In genomic region chr15:52383100-52383588, GRCh38 we compare ENCODE assay signal across 12 cellular contexts.
A peak's percentile ranks its signal among the peaks of the same experiment; 100 is the strongest.
DNase-seq lines count a peak whose midpoint lies in the region; ATAC-seq and TF ChIP-seq lines count a peak whose summit lies in the region.
"Had no signal": no experiment of that assay in that cellular context is flagged by ENCODE, and none has a peak within 500 bp of the region (broad histone marks: within the 10 kb centered on the region; RNA-seq: fewer than 3 reads in every experiment).

No MANE protein-coding gene starts in this region.

- H3K4me1 Mint-ChIP-seq in neural crest cell = no peaks in the 10 kb centered on the region
- no peaks in the 10 kb centered on the region for H3K4me1 Mint-ChIP-seq in GM23338

- H3F3A ChIP-seq in GM23338 (replicated peaks; ENCODE audit: low read depth) = no peaks in the 10 kb centered on the region

- H3K36me3 Mint-ChIP-seq in neural crest cell (ENCODE audit: low read depth) (peaks cover 10% of the 10 kb centered on the region), GM23338 (ENCODE audit: low read depth) (peaks cover 2% of the 10 kb centered on the region)

- H3K9me3 Mint-ChIP-seq in neural crest cell (no peaks in the 10 kb centered on the region), GM23338 (no peaks in the 10 kb centered on the region)

- no peak overlapping the region for H2AFZ ChIP-seq in GM23338
- H2AFZ ChIP-seq: PC-9 had no signal

- DNase-seq in neural crest cell (ENCODE audit: low read depth, low spot score) (no peak), mucosa of gallbladder (ENCODE audit: low spot score) (no peak), GM23338 (ENCODE audit: low spot score) (no peak), ecto neural progenitor cell (ENCODE audit: low spot score) (no peak), stomach (no peak)
- DNase-seq: NCI-H1417 treated with DMSO at 0.1 percent for 48 hours, PC-9 had no signal

- H3K79me2 ChIP-seq in GM23338 (replicated peaks; ENCODE audit: insufficient read depth) = no peaks in the 10 kb centered on the region

- no peak overlapping the region for H3K27ac ChIP-seq in GM23338 (ENCODE audit: low read depth)
- no peak overlapping the region for H3K27ac ChIP-seq in stomach
- H3K27ac ChIP-seq: ascending aorta, PC-9, skin epidermis had no signal

- no peak overlapping the region for H3K4me2 ChIP-seq in GM23338
- H3K4me2 ChIP-seq: PC-9 had no signal

- no peak for TF ChIP-seq EP300 in stomach (IDR thresholded peaks at IDR 0.05)

- TF ChIP-seq CTCF in neural crest cell (conservative IDR thresholded peaks at IDR 0.05) = no peak
- no peak for TF ChIP-seq CTCF in GM23338 (conservative IDR thresholded peaks at IDR 0.05; ENCODE audit: low read depth in 2 of 2)
- TF ChIP-seq CTCF in stomach (IDR thresholded peaks at IDR 0.05) = no peak

- no peaks in the 10 kb centered on the region for H3K27me3 ChIP-seq in GM23338 (ENCODE audit: insufficient read depth)
- H3K27me3 ChIP-seq in stomach = no peaks in the 10 kb centered on the region
- H3K27me3 ChIP-seq: ascending aorta had no signal

- H3K4me3 Mint-ChIP-seq in neural crest cell (no peak overlapping the region), GM23338 (no peak overlapping the region)

- no peak overlapping the region for H3K4me3 ChIP-seq in GM23338
- H3K4me3 ChIP-seq in stomach = no peak overlapping the region
- H3K4me3 ChIP-seq: ascending aorta, PC-9, skin epidermis had no signal

- TF ChIP-seq POLR2A in stomach (IDR thresholded peaks at IDR 0.05) = no peak

- H3K9me2 ChIP-seq in GM23338 (ENCODE audit: insufficient read depth) = no peaks in the 10 kb centered on the region

- 89 to 96% (median 93%) methylated on average over 2 of the region's 2 CpGs for WGBS in stomach, 5 donors

- H3K4me1 ChIP-seq in GM23338 (ENCODE audit: insufficient read depth) = no peaks in the 10 kb centered on the region
- H3K4me1 ChIP-seq in stomach = no peaks in the 10 kb centered on the region
- H3K4me1 ChIP-seq: ascending aorta had no signal

- H3K36me3 ChIP-seq in GM23338 (ENCODE audit: insufficient read depth) (no peaks in the 10 kb centered on the region), stomach (peaks cover 19 to 76% (median 70%) of the 10 kb centered on the region in 4 donors)

- no peaks in the 10 kb centered on the region for H3K9me3 ChIP-seq in stomach
- H3K9me3 ChIP-seq: ascending aorta had no signal

- H3K27ac Mint-ChIP-seq in neural crest cell (ENCODE audit: unreplicated experiment) = peak overlapping the region; percentile 2
- H3K27ac Mint-ChIP-seq in GM23338 = no peak overlapping the region

- ATAC-seq in GM18909 (IDR thresholded peaks at IDR 0.05; ENCODE audit: poor library complexity, unreplicated experiment) = peak; percentile 52
- ATAC-seq in HG02571 (IDR thresholded peaks at IDR 0.05; ENCODE audit: unreplicated experiment) = peak; percentile 33
- ATAC-seq in HG03575 (IDR thresholded peaks at IDR 0.05; ENCODE audit: extremely low read depth, insufficient number of reproducible peaks, low FRiP score, unreplicated experiment) = peak; percentile 26
- no peak for ATAC-seq in GM23338

- H4K20me1 ChIP-seq in GM23338 (replicated peaks; ENCODE audit: insufficient read depth) = no peaks in the 10 kb centered on the region

- intact Hi-C loops in stomach (cut with DNase I; ENCODE audit: low total_unique reads) = no loop called here

- H3K27me3 Mint-ChIP-seq in neural crest cell (ENCODE audit: low read depth) = no peaks in the 10 kb centered on the region
- no peaks in the 10 kb centered on the region for H3K27me3 Mint-ChIP-seq in GM23338 (ENCODE audit: insufficient read depth, low read depth, poor library complexity)

TF ChIP-seq in GM23338, 12 proteins besides CTCF, POLR2A, EP300 and RAD21 (continues in another document):
- TF ChIP-seq POLR2AphosphoS5 (IDR thresholded peaks at IDR 0.05; ENCODE audit: low read depth) (no peak), JUNB (IDR thresholded peaks at IDR 0.05; ENCODE audit: unreplicated experiment) (no peak), EZH2phosphoT487 (IDR thresholded peaks at IDR 0.05; ENCODE audit: unreplicated experiment) (no peak), ETS1 (IDR thresholded peaks at IDR 0.05) (no peak), CREB1 (CRISPR knock-in tag; IDR thresholded peaks at IDR 0.05; ENCODE audit: low read depth) (no peak), REST (IDR thresholded peaks at IDR 0.05; ENCODE audit: unreplicated experiment) (no peak), EZH2 (IDR thresholded peaks at IDR 0.05; ENCODE audit: low read depth, unreplicated experiment) (no peak), NANOG (IDR thresholded peaks at IDR 0.05; ENCODE audit: borderline replicate concordance) (no peak), STAT1 (IDR thresholded peaks at IDR 0.05; ENCODE audit: unreplicated experiment) (no peak)
